ENCODE assay signal across 9 cellular contexts in the genomic region with DNA sequence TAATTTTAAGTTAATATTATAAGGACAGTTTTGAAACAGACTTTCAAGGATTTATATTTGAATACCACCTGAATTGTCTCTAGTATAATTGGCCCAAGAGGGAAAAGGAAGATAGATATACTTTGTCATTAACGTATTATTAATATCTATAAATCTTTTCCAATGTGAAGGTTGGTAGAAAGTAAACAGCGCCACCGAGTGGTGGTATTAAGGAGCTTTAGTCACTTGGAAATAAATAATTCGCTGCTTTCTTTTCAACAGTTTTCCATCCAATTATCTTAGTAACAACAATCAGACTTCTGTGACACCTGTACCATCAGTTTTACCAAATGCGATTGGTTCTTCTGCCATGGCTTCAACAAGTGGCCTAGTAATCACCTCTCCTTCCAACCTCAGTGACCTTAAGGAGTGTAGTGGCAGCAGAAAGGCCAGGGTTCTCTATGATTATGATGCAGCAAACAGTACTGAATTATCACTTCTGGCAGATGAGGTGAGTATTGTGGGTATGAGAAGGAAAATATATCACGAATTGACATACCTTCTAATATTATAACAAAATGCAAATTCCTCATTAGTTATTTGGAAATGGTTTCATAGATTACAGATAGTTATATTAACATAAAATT. TPM values are rescaled to one million over a fixed set of nuclear protein-coding genes. Genes with fewer than 3 reads are reported as not detected.
DNase-seq lines count a peak whose midpoint lies in the region; ATAC-seq, FAIRE-seq and TF ChIP-seq lines count a peak whose summit lies in the region.
"Had no signal": no experiment of that assay in that cellular context is flagged by ENCODE, and none has a peak within 500 bp of the region (broad histone marks: within the 10 kb centered on the region; RNA-seq: fewer than 3 reads in every experiment).

No MANE protein-coding gene starts in this region.

- H3K9ac ChIP-seq in endothelial cell of umbilical vein (replicated peaks; ENCODE audit: extremely low read depth, insufficient read depth, low read length) = no peak overlapping the region
- H3K9ac ChIP-seq in trophoblast cell (ENCODE audit: low read length) = no peak overlapping the region

- no peak overlapping the region for H3K18ac ChIP-seq in trophoblast cell (ENCODE audit: low read length)

- no peaks in the 10 kb centered on the region for H3K27me3 Mint-ChIP-seq in T-helper 17 cell

- no peak overlapping the region for H4K8ac ChIP-seq in trophoblast cell (ENCODE audit: low read depth, low read length)

- no TSS peak for BruUV-seq in endothelial cell of umbilical vein (replicated peaks; lab: Mats Ljungman, UMichigan)

- no peaks in the 10 kb centered on the region for H3K27me3 ChIP-seq in endothelial cell of umbilical vein (ENCODE audit: control insufficient read depth in 2 of 2, insufficient read depth in 2 of 2, low read length in 2 of 2)
- no peaks in the 10 kb centered on the region for H3K27me3 ChIP-seq in trophoblast cell (ENCODE audit: insufficient read depth, low read length)

- no peak overlapping the region for H2AFZ ChIP-seq in endothelial cell of umbilical vein (ENCODE audit: low read depth, low read length)
- no peak overlapping the region for H2AFZ ChIP-seq in trophoblast cell (ENCODE audit: insufficient read depth, low read length, poor library complexity)

- dilution Hi-C loops in endothelial cell of umbilical vein (cut with MboI; ENCODE audit: extremely low pct_ligation_motif_present, low sequenced_read_pairs) = no loop called here

- H3K23ac ChIP-seq in trophoblast cell (ENCODE audit: low read length) = no peak overlapping the region

- H3K4me3 ChIP-seq in HEK293 (ENCODE audit: low read depth, low read length) (no peak overlapping the region), endothelial cell of umbilical vein (replicated peaks in 1 of 3; ENCODE audit: insufficient read depth in 1 of 3, low read depth in 1 of 3, low read length in 3 of 3) (no peak overlapping the region), trophoblast cell (ENCODE audit: low read depth, low read length) (no peak overlapping the region)

- peak; percentile 1 for DNase-seq in COR-L47 (lab: John Stamatoyannopoulos, UW)
- peak in 2 of 3 donors; percentile 18 to 28 for DNase-seq in T-helper 17 cell
- peak; percentile 67 for DNase-seq in endothelial cell of umbilical vein (ENCODE audit: low read depth, low spot score)
- DNase-seq in trophoblast cell = peak; percentile 24 to 64
- DNase-seq in SIG-M5 treated with dmso at 0.1 percent for 504 hours (lab: John Stamatoyannopoulos, UW; ENCODE audit: unreplicated experiment) = no peak

- no peak for TF ChIP-seq CTCF in HEK293 (tag by site-specific recombination; IDR thresholded peaks at IDR 0.05)
- peak; percentile 43 to 46 for TF ChIP-seq CTCF in endothelial cell of umbilical vein (IDR thresholded peaks at IDR 0.05; ENCODE audit: extremely low read depth in 1 of 2, insufficient read depth in 1 of 2, low read depth in 1 of 2, low read length in 2 of 2)

- ATAC-seq in T-helper 17 cell (no peak), HG03175 (IDR thresholded peaks at IDR 0.05; ENCODE audit: unreplicated experiment) (no peak), GM19467 (IDR thresholded peaks at IDR 0.05; ENCODE audit: unreplicated experiment) (no peak)

- H2AK5ac ChIP-seq in trophoblast cell (ENCODE audit: low read length) = no peak overlapping the region

- no peak overlapping the region for H4K12ac ChIP-seq in trophoblast cell (ENCODE audit: low read depth, low read length)

- WGBS in trophoblast cell (ENCODE audit: extremely low coverage, insufficient coverage, insufficient read length) = no CpG with 5 or more reads among the region's 6 CpGs

- intact Hi-C loops in endothelial cell of umbilical vein (cut with micrococcal nuclease) = loop anchor here (1.0 to 2.0 kb wide), 5 partner anchors 38 to 362 kb away; a partner anchor contains a TSS

- H3K4ac ChIP-seq in trophoblast cell (ENCODE audit: low read depth, low read length) = no peak overlapping the region

- H3K4me2 ChIP-seq in endothelial cell of umbilical vein (ENCODE audit: insufficient read depth, low read length) (no peak overlapping the region), trophoblast cell (ENCODE audit: low read length) (no peak overlapping the region)

- CTCF ChIA-PET in HEK293 (lab: Yijun Ruan, JAX) (interaction anchor here (0.5 to 1.5 kb wide), 9 partner anchors 11 to 186 kb away, joined by 3 to 4 read pairs (median 3); a partner anchor contains a TSS), endothelial cell of umbilical vein (lab: Charles Lee) (interaction anchor here (0.6 to 3.1 kb wide), 42 partner anchors 8 to 383 kb away, joined by 3 to 27 read pairs (median 4); a partner anchor contains a TSS)

- no peak overlapping the region for H3K4me3 Mint-ChIP-seq in T-helper 17 cell
- H3K4me3 Mint-ChIP-seq: T-helper 1 cell treated with Interleukin-12 subunit alpha and Interleukin-12 subunit beta and Interleukin-4 antibody, amounts not matched to agents 30 μg/mL and 1 μg/mL, for 36 hours had no signal

- no peaks in the 10 kb centered on the region for H3K4me1 ChIP-seq in HEK293 (ENCODE audit: control insufficient read depth, insufficient read depth, low read length)
- H3K4me1 ChIP-seq in endothelial cell of umbilical vein (ENCODE audit: control insufficient read depth, extremely low read depth, insufficient read depth, low read length) = peaks cover 6% of the 10 kb centered on the region
- no peaks in the 10 kb centered on the region for H3K4me1 ChIP-seq in trophoblast cell (ENCODE audit: control insufficient read depth in 1 of 2, insufficient read depth in 2 of 2, low read length in 2 of 2)

- H3K79me2 ChIP-seq in endothelial cell of umbilical vein (ENCODE audit: control insufficient read depth, insufficient read depth, low read length) (peaks cover 2% of the 10 kb centered on the region), trophoblast cell (ENCODE audit: control insufficient read depth, insufficient read depth, low read length, poor library complexity) (no peaks in the 10 kb centered on the region)

- POLR2A ChIA-PET in HEK293 (lab: Yijun Ruan, JAX) (interaction anchor here (0.6 kb wide), 1 partner anchor 43 kb away, joined by 3 read pairs; no protein-coding TSS in a partner anchor), endothelial cell of umbilical vein (lab: Charles Lee) (no interaction called here)

- H3K9me3 ChIP-seq in HEK293 (ENCODE audit: control insufficient read depth, insufficient read depth, low read depth, low read length) (no peaks in the 10 kb centered on the region), T-helper 17 cell (ENCODE audit: control insufficient read depth, low read length, poor library complexity, severe bottlenecking) (no peaks in the 10 kb centered on the region), endothelial cell of umbilical vein (replicated peaks; ENCODE audit: control insufficient read depth, insufficient read depth, low read length) (no peaks in the 10 kb centered on the region), trophoblast cell (ENCODE audit: insufficient read depth, low read depth, low read length) (no peaks in the 10 kb centered on the region)

- no peak overlapping the region for H4K91ac ChIP-seq in trophoblast cell (ENCODE audit: low read depth, low read length)

- no peak overlapping the region for H2BK120ac ChIP-seq in trophoblast cell (ENCODE audit: insufficient read depth, low read length, poor library complexity)

- H3K36me3 ChIP-seq in HEK293 (ENCODE audit: control insufficient read depth in 2 of 2, insufficient read depth in 1 of 2, low read length in 2 of 2) = peaks cover 19 to 70% of the 10 kb centered on the region in 2 experiments
- peaks cover 22 to 40% of the 10 kb centered on the region in 2 experiments for H3K36me3 ChIP-seq in endothelial cell of umbilical vein (ENCODE audit: control insufficient read depth in 2 of 2, extremely low read depth in 1 of 2, insufficient read depth in 2 of 2, low read length in 2 of 2)
- peaks cover 13 to 29% of the 10 kb centered on the region in 2 experiments for H3K36me3 ChIP-seq in trophoblast cell (ENCODE audit: control insufficient read depth in 1 of 2, insufficient read depth in 2 of 2, low read length in 2 of 2)

- TF ChIP-seq POLR2A in endothelial cell of umbilical vein (IDR thresholded peaks at IDR 0.05; ENCODE audit: low read depth, low read length) = no peak

- peaks cover 2% of the 10 kb centered on the region for H4K20me1 ChIP-seq in endothelial cell of umbilical vein (replicated peaks; ENCODE audit: control insufficient read depth, extremely low read depth, insufficient read depth, low read length)

- H3K79me1 ChIP-seq in trophoblast cell (ENCODE audit: low read length) = no peaks in the 10 kb centered on the region

- no peaks in the 10 kb centered on the region for H3K9me1 ChIP-seq in endothelial cell of umbilical vein (replicated peaks; ENCODE audit: control insufficient read depth, extremely low read depth, insufficient read depth, low read length)

- H3K14ac ChIP-seq in trophoblast cell (ENCODE audit: low read length) = no peak overlapping the region

- FAIRE-seq in endothelial cell of umbilical vein (lab: Jason Lieb, UNC) = peak; percentile 79

- H3K36me3 Mint-ChIP-seq in T-helper 17 cell (ENCODE audit: low read depth) = peaks cover 4% of the 10 kb centered on the region

- H2BK5ac ChIP-seq in trophoblast cell (ENCODE audit: low read depth, low read length, poor library complexity) = no peak overlapping the region

- no peak overlapping the region for H3K27ac ChIP-seq in HEK293 (ENCODE audit: extremely low read depth, low read depth, low read length)
- H3K27ac ChIP-seq in endothelial cell of umbilical vein (ENCODE audit: insufficient read depth, low read depth, low read length) = no peak overlapping the region
- H3K27ac ChIP-seq in trophoblast cell (ENCODE audit: low read depth, low read length) = no peak overlapping the region

- peaks cover 8% of the 10 kb centered on the region for H3K4me1 Mint-ChIP-seq in T-helper 17 cell

- H2BK12ac ChIP-seq in trophoblast cell (ENCODE audit: low read length) = no peak overlapping the region

- H3K27ac Mint-ChIP-seq in T-helper 17 cell = no peak overlapping the region
- H3K27ac Mint-ChIP-seq: T-helper 1 cell treated with Interleukin-12 subunit alpha and Interleukin-12 subunit beta and Interleukin-4 antibody, amounts not matched to agents 30 μg/mL and 1 μg/mL, for 36 hours had no signal

TF ChIP-seq in HEK293, 187 proteins besides CTCF, POLR2A, EP300 and RAD21 (continues in another document):
- peak; percentile 58 for TF ChIP-seq ZNF654 (tag by site-specific recombination; IDR thresholded peaks at IDR 0.05; ENCODE audit: low read depth)

RNA-seq across cellular contexts. Expression of a gene that starts 37.7 kb away (rescaled TPM):
- 10 to 100 TPM; 54.3 to 61.5 TPM for total RNA-seq in T-helper 17 cell
- total RNA-seq in endothelial cell of umbilical vein = 140 and 148 TPM in 2 replicates
- polyA plus RNA-seq in endothelial cell of umbilical vein = 43.3 and 43.7 TPM in 2 replicates
- 59.6 and 62.5 TPM in 2 replicates for polyA plus RNA-seq in endothelial cell of umbilical vein (2011; cell fraction: cytosol; rRNA removed)
- 42.9 and 49.5 TPM in 2 replicates for polyA plus RNA-seq in endothelial cell of umbilical vein (2011; cell fraction: nucleus; rRNA removed)
- 91.5 and 140 TPM in 2 replicates for polyA plus RNA-seq in endothelial cell of umbilical vein (2012)
- polyA minus RNA-seq in endothelial cell of umbilical vein = 66.7 and 70.2 TPM in 2 replicates
- polyA minus RNA-seq in endothelial cell of umbilical vein (2011; cell fraction: cytosol; rRNA and poly(A)+ RNA removed) = 12.6 TPM
- 46.3 and 55.6 TPM in 2 replicates for polyA minus RNA-seq in endothelial cell of umbilical vein (2011; cell fraction: nucleus; rRNA and poly(A)+ RNA removed)
- 72.0 and 73.0 TPM in 2 replicates for polyA plus RNA-seq in trophoblast cell (2013)
